In the genomic region with DNA sequence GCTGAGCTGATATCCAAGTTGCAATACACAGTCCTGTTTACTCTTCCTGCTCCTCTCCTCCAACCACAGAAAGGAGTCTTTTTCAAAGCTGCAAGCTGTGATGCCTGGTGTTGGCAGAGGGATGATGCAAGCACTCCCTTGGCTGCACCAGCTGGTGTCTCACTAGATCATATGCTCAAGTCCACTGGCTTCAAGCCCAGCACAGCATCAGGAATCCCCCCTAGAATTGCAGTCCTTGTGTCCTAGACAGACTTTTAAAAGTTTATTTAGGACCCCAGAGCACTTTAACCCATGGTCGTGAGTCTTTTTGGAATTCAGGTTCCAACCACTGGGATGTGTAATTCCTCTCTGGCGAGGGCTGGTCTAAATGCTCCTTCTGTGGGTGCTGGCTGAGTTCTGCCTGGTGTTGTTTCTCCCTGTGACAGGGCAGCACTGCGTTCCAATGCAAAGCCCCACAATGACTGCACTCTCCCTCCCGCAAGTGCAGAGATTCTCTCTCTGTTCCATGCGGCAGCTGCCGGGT, we compare ENCODE assay signal across 1 cellular context.
TF ChIP-seq lines count a peak whose summit lies in the region.

No MANE protein-coding gene starts in this region.

TF ChIP-seq in H1, 55 proteins besides CTCF, POLR2A, EP300 and RAD21:
- TF ChIP-seq FOSL1 (IDR thresholded peaks at IDR 0.05; ENCODE audit: insufficient read depth, low read depth, low read length): no peak
- no peak for TF ChIP-seq TAF7 (optimal IDR thresholded peaks at IDR 0.05; ENCODE audit: borderline replicate concordance, low read depth, low read length)
- no peak for TF ChIP-seq BCL11A (IDR thresholded peaks at IDR 0.05; ENCODE audit: low read depth in 2 of 2, low read length in 2 of 2)
- TF ChIP-seq KDM1A (IDR thresholded peaks at IDR 0.05; ENCODE audit: borderline replicate concordance, low read length): no peak
- no peak for TF ChIP-seq ZNF274 (IDR thresholded peaks at IDR 0.05; ENCODE audit: borderline replicate concordance, extremely low read depth, low read length)
- TF ChIP-seq HDAC6 (IDR thresholded peaks at IDR 0.05; ENCODE audit: low read depth, low read length): no peak
- TF ChIP-seq RBBP5 (IDR thresholded peaks at IDR 0.05; ENCODE audit: borderline replicate concordance, low read depth, low read length): no peak
- no peak for TF ChIP-seq PHF8 (conservative IDR thresholded peaks at IDR 0.05; ENCODE audit: low read depth, low read length)
- no peak for TF ChIP-seq YY1 (IDR thresholded peaks at IDR 0.05; ENCODE audit: low read depth, low read length)
- TF ChIP-seq SIN3A (conservative IDR thresholded peaks at IDR 0.05 in 1 of 2, IDR thresholded peaks at IDR 0.05 in 1 of 2; ENCODE audit: low read depth in 1 of 2, low read length in 2 of 2): no peak
- TF ChIP-seq SUZ12 (IDR thresholded peaks at IDR 0.05; ENCODE audit: low read length): no peak
- no peak for TF ChIP-seq MAFK (IDR thresholded peaks at IDR 0.05; ENCODE audit: low read depth, low read length)
- TF ChIP-seq MAX (IDR thresholded peaks at IDR 0.05): no peak
- no peak for TF ChIP-seq TEAD4 (IDR thresholded peaks at IDR 0.05; ENCODE audit: low read depth, low read length)
- TF ChIP-seq JUND (IDR thresholded peaks at IDR 0.05; ENCODE audit: low read length): no peak
- TF ChIP-seq CHD2 (IDR thresholded peaks at IDR 0.05; ENCODE audit: low read length): no peak
- no peak for TF ChIP-seq POLR2AphosphoS5 (IDR thresholded peaks at IDR 0.05; ENCODE audit: low read depth, low read length)
